25 cellular contexts compared by ENCODE assay signal in the genomic region with DNA sequence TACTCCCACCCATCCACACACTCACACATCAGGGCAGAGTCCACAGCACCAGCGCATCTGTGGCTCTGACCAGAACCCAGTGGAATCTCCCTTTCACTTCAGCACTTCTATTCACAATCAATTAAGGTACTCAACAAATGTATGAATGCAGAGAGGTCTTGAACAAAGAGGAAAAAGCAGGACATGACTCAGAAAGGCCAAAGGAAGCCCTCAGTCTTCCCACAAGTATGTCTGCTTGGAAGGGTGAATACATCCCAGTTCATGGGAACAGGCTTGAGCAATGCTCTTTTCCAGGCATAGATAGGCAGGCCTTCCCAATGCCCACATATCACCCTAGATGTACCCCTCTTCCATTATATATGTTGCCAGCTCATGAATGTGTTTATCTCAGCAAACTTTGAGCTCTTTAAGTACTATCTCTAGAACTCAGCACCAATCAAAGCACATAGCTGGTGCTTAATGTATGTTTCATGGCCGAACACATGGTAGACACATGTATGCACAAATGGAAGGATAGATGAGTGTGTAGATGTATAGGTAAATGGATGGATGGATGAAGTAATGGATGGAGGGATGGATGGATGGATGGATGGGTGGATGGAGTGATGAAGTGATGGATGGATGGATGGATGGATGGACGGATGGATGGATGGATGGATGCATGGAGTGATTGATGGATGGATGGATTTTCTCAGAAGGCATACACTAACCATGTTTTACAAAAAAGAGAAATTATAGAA.
DNase-seq lines count a peak whose midpoint lies in the region; ATAC-seq, FAIRE-seq and TF ChIP-seq lines count a peak whose summit lies in the region.
"Had no signal": no experiment of that assay in that cellular context is flagged by ENCODE, and none has a peak within 500 bp of the region (broad histone marks: within the 10 kb centered on the region; RNA-seq: fewer than 3 reads in every experiment).

No MANE protein-coding gene starts in this region.

- no peak for TF ChIP-seq EP300 in HepG2 (IDR thresholded peaks at IDR 0.05; ENCODE audit: low read depth in 2 of 2, low read length in 2 of 2)
- no peak for TF ChIP-seq EP300 in HepG2 (CRISPR knock-in tag; IDR thresholded peaks at IDR 0.05; ENCODE audit: borderline replicate concordance)

- intact Hi-C loops in HepG2 (cut with micrococcal nuclease; ENCODE audit: unreplicated experiment) (no loop called here), right lobe of liver (cut with DNase I) (no loop called here), ascending aorta (cut with DNase I) (no loop called here)

- BruUV-seq in HepG2 (replicated peaks; lab: Mats Ljungman, UMichigan), result no TSS peak

- H3K79me2 ChIP-seq in HepG2 (ENCODE audit: insufficient read depth, low read length), result no peaks in the 10 kb centered on the region
- no peaks in the 10 kb centered on the region for H3K79me2 ChIP-seq in astrocyte (ENCODE audit: insufficient read depth, low read length)

- DNase-seq in HepG2 (ENCODE audit: low spot score) (no peak), right lobe of liver (no peak), astrocyte (ENCODE audit: low read depth) (peak; percentile 25), fibroblast of mammary gland (ENCODE audit: low read depth) (peak; percentile 11), urothelium cell line (ENCODE audit: low spot score) (no peak), ascending aorta (ENCODE audit: low spot score in 2 of 2) (no peak), CD1c-positive myeloid dendritic cell (ENCODE audit: extremely low spot score) (no peak)
- DNase-seq in activated CD4-positive, CD25-positive, alpha-beta regulatory T cell treated with anti-CD3 and anti-CD28 coated beads, Interleukin-2, amount 50 U/mL, for 72 hours, result no peak
- DNase-seq: AML-193; BE2C; Calu3; CD4-positive, alpha-beta memory T cell; COR-L47; DMS79 treated with DMSO at 0.1 percent for 48 hours; GM23248; H7; HCEC 1CT had no signal

- H3K4me3 Mint-ChIP-seq in astrocyte (ENCODE audit: unreplicated experiment), result no peak overlapping the region
- H3K4me3 Mint-ChIP-seq: CD14-positive monocyte; CD4-positive, alpha-beta memory T cell had no signal

- H2AFZ ChIP-seq in HepG2 (ENCODE audit: low read length), result no peak overlapping the region
- no peak overlapping the region for H2AFZ ChIP-seq in astrocyte (ENCODE audit: low read depth, low read length)
- H2AFZ ChIP-seq: GM23248 had no signal

- POLR2A ChIA-PET in HepG2 (lab: Yijun Ruan, JAX), result no interaction called here

- no peak overlapping the region for H3K27ac ChIP-seq in HepG2 (ENCODE audit: extremely low read length, insufficient read depth, low read length)
- H3K27ac ChIP-seq in right lobe of liver, result no peak overlapping the region
- H3K27ac ChIP-seq in astrocyte (ENCODE audit: low read depth, low read length), result no peak overlapping the region
- H3K27ac ChIP-seq in ascending aorta, result no peak overlapping the region
- H3K27ac ChIP-seq: 22Rv1; BLaER1 treated with 17β-estradiol and CSF1 and Interleukin-3, amounts not matched to agents 10 nM and 100 nM; GM23248 had no signal

- no peak for FAIRE-seq in HepG2 (lab: Jason Lieb, UNC)
- FAIRE-seq in astrocyte (lab: Jason Lieb, UNC), result no peak
- peak; percentile 81 for FAIRE-seq in urothelium cell line (lab: Jason Lieb, UNC)
- FAIRE-seq: A204.1, G401.6, GM12878, GM19239, H1 had no signal

- H3K4me1 ChIP-seq in HepG2 (ENCODE audit: insufficient read depth, low read length) (no peaks in the 10 kb centered on the region), right lobe of liver (peaks cover 0 to 5% (median 0%) of the 10 kb centered on the region in 4 donors), astrocyte (ENCODE audit: insufficient read depth, low read length) (no peaks in the 10 kb centered on the region), ascending aorta (no peaks in the 10 kb centered on the region)

- TF ChIP-seq CTCF in HepG2 (CRISPR knock-in tag; IDR thresholded peaks at IDR 0.05) (no peak), right lobe of liver (IDR thresholded peaks at IDR 0.05) (no peak), astrocyte (IDR thresholded peaks at IDR 0.05; ENCODE audit: insufficient read depth, low read depth, low read length) (no peak), fibroblast of mammary gland (conservative IDR thresholded peaks at IDR 0.05; ENCODE audit: control insufficient read depth, insufficient read depth, low read depth, low read length) (no peak), ascending aorta (IDR thresholded peaks at IDR 0.05) (no peak)

- H3K4me2 ChIP-seq in HepG2 (ENCODE audit: low read depth, low read length) (no peak overlapping the region), astrocyte (ENCODE audit: low read length) (no peak overlapping the region)
- H3K4me2 ChIP-seq: BLaER1 treated with 17β-estradiol and CSF1 and Interleukin-3, amounts not matched to agents 10 nM and 100 nM had no signal

- H3K4me3 ChIP-seq in HepG2 (replicated peaks in 1 of 3; ENCODE audit: insufficient read depth in 1 of 3, low read depth in 2 of 3, low read length in 3 of 3) (no peak overlapping the region), right lobe of liver (no peak overlapping the region), astrocyte (ENCODE audit: insufficient read depth, low read depth, low read length) (no peak overlapping the region), fibroblast of mammary gland (ENCODE audit: control insufficient read depth, low read depth, low read length) (no peak overlapping the region), ascending aorta (no peak overlapping the region)
- H3K4me3 ChIP-seq: BLaER1 treated with 17β-estradiol and CSF1 and Interleukin-3, amounts not matched to agents 10 nM and 100 nM; GM12878; GM23248 had no signal

- in situ Hi-C loops in HepG2 (cut with HindIII; ENCODE audit: extremely low pct_ligation_motif_present, low pct_unique_long_range_greater_than_20kb), result no loop called here

- CTCF ChIA-PET in HepG2 (lab: Yijun Ruan, JAX; ENCODE audit: low intra/inter-chr PET ratio, low total read pairs), result no interaction called here

- no peak for TF ChIP-seq RAD21 in HepG2 (CRISPR knock-in tag; IDR thresholded peaks at IDR 0.05)

- H3K9ac ChIP-seq in HepG2 (ENCODE audit: insufficient read depth, low read depth, low read length) (no peak overlapping the region), astrocyte (ENCODE audit: low read length) (no peak overlapping the region)
- H3K9ac ChIP-seq: BLaER1 treated with 17β-estradiol and CSF1 and Interleukin-3, amounts not matched to agents 10 nM and 100 nM; GM23248 had no signal

- H3K36me3 Mint-ChIP-seq in astrocyte (ENCODE audit: low read depth, unreplicated experiment), result peaks cover 3% of the 10 kb centered on the region
- H3K36me3 Mint-ChIP-seq: CD14-positive monocyte; CD4-positive, alpha-beta memory T cell had no signal

- H3K27ac Mint-ChIP-seq in astrocyte (ENCODE audit: unreplicated experiment), result no peak overlapping the region
- H3K27ac Mint-ChIP-seq: CD14-positive monocyte; CD4-positive, alpha-beta memory T cell had no signal

- no peaks in the 10 kb centered on the region for H3K27me3 Mint-ChIP-seq in astrocyte (ENCODE audit: low read depth, unreplicated experiment)

- H3K36me3 ChIP-seq in HepG2 (replicated peaks in 1 of 2; ENCODE audit: control insufficient read depth in 1 of 2, insufficient read depth in 2 of 2, low read length in 2 of 2), result no peaks in the 10 kb centered on the region
- H3K36me3 ChIP-seq in right lobe of liver, result no peaks in the 10 kb centered on the region
- H3K36me3 ChIP-seq in astrocyte (ENCODE audit: insufficient read depth, low read length), result no peaks in the 10 kb centered on the region
- H3K36me3 ChIP-seq in ascending aorta, result no peaks in the 10 kb centered on the region
- H3K36me3 ChIP-seq: BLaER1 treated with 17β-estradiol and CSF1 and Interleukin-3, amounts not matched to agents 10 nM and 100 nM had no signal

- WGBS in HepG2 (ENCODE audit: low lambda C conversion rate), result under 1% methylated on average over 3 of the region's 3 CpGs
- WGBS in right lobe of liver (ENCODE audit: insufficient coverage, low coverage, low lambda C conversion rate, missing lambda C conversion rate), result 83% methylated on average over 3 of the region's 3 CpGs

- peaks cover 6% of the 10 kb centered on the region for H3K9me3 Mint-ChIP-seq in astrocyte (ENCODE audit: unreplicated experiment)

- no peaks in the 10 kb centered on the region for H3K9me3 ChIP-seq in HepG2 (ENCODE audit: low read length)
- H3K9me3 ChIP-seq in right lobe of liver, result no peaks in the 10 kb centered on the region
- H3K9me3 ChIP-seq in astrocyte (ENCODE audit: insufficient read depth, low read depth, low read length), result no peaks in the 10 kb centered on the region
- H3K9me3 ChIP-seq in ascending aorta, result no peaks in the 10 kb centered on the region
- H3K9me3 ChIP-seq: BE2C; BLaER1 treated with 17β-estradiol and CSF1 and Interleukin-3, amounts not matched to agents 10 nM and 100 nM had no signal

- no peaks in the 10 kb centered on the region; a peak in 1 of 5 replicates for H3K27me3 ChIP-seq in HepG2 (ENCODE audit: control insufficient read depth in 1 of 2, insufficient read depth in 2 of 2, low read length in 2 of 2)
- H3K27me3 ChIP-seq in right lobe of liver, result no peaks in the 10 kb centered on the region
- no peaks in the 10 kb centered on the region for H3K27me3 ChIP-seq in astrocyte (ENCODE audit: insufficient read depth, low read length)
- no peaks in the 10 kb centered on the region for H3K27me3 ChIP-seq in ascending aorta
- H3K27me3 ChIP-seq: BE2C; BLaER1 treated with 17β-estradiol and CSF1 and Interleukin-3, amounts not matched to agents 10 nM and 100 nM had no signal

- ATAC-seq in HepG2 (no peak), right lobe of liver (no peak)
- ATAC-seq: GM12878 had no signal

- H4K20me1 ChIP-seq in HepG2 (ENCODE audit: insufficient read depth, low read length) (no peaks in the 10 kb centered on the region), astrocyte (ENCODE audit: insufficient read depth, low read length) (no peaks in the 10 kb centered on the region)
- H4K20me1 ChIP-seq: BLaER1 treated with 17β-estradiol and CSF1 and Interleukin-3, amounts not matched to agents 10 nM and 100 nM had no signal

- no peak for TF ChIP-seq POLR2A in HepG2 (IDR thresholded peaks at IDR 0.05; ENCODE audit: insufficient read depth in 1 of 2, low read depth in 2 of 2, low read length in 2 of 2)
- TF ChIP-seq POLR2A in right lobe of liver (IDR thresholded peaks at IDR 0.05), result no peak

- H3K4me1 Mint-ChIP-seq in astrocyte (ENCODE audit: low read depth, unreplicated experiment), result no peaks in the 10 kb centered on the region
- H3K4me1 Mint-ChIP-seq: CD14-positive monocyte; CD4-positive, alpha-beta memory T cell had no signal

TF ChIP-seq in HepG2, 621 proteins besides CTCF, POLR2A, EP300 and RAD21 (continues in another document):
- TF ChIP-seq, protein P1, sequence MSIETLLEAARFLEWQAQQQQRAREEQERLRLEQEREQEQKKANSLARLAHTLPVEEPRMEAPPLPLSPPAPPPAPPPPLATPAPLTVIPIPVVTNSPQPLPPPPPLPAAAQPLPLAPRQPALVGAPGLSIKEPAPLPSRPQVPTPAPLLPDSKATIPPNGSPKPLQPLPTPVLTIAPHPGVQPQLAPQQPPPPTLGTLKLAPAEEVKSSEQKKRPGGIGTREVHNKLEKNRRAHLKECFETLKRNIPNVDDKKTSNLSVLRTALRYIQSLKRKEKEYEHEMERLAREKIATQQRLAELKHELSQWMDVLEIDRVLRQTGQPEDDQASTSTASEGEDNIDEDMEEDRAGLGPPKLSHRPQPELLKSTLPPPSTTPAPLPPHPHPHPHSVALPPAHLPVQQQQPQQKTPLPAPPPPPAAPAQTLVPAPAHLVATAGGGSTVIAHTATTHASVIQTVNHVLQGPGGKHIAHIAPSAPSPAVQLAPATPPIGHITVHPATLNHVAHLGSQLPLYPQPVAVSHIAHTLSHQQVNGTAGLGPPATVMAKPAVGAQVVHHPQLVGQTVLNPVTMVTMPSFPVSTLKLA (IDR thresholded peaks at IDR 0.05), result peak; percentile 84

Comparison
In these comparisons a context has a peak if more than half of its experiments do, and no peak if none do; other contexts are left out.
1. DNase-seq: peak in astrocyte (single experiment) and fibroblast of mammary gland (single experiment); none in HepG2 (single experiment), right lobe of liver (0 of 3), urothelium cell line (single experiment), ascending aorta (0 of 2), CD1c-positive myeloid dendritic cell (single experiment) and activated CD4-positive, CD25-positive, alpha-beta regulatory T cell treated with anti-CD3 and anti-CD28 coated beads, Interleukin-2, amount 50 U/mL, for 72 hours (single experiment).